8 cellular contexts compared by ENCODE assay signal in the genomic region with DNA sequence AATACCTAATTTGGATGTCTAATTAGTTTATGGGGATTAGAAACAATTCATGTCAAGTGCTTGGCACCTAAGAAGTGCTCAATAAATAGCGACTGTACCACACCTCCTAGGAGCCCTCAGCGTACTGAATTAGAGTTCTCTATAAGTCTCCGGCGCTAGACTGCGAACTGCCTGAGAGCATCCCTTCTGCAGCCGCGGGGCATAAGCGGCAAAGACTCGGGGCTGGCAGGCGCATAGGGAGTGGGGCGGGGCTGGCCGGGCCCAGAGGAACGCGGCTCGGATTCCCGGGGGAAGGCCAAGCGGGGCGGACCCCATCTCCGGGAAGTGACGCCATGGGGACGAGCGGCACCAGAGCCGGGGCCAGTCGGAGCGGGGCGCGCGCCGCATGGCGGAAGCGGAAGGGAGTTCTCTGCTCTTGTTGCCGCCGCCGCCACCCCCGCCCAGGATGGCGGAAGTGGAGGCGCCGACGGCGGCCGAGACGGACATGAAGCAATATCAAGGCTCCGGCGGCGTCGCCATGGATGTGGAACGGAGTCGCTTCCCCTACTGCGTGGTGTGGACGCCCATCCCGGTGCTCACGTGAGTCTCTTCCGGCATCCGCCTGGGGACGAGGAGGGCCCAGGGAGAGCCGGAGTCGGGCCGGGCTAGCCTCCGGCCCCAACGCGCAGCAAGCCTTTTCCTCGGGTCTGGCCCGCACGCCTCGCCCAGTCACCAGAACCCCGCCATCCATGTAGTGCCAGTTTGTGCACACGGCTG. TPM values are rescaled to one million over a fixed set of nuclear protein-coding genes. Genes with fewer than 3 reads are reported as not detected.
DNase-seq lines count a peak whose midpoint lies in the region; ATAC-seq lines count a peak whose summit lies in the region.

TSS of gene TMEM222 (plus strand) at position 351 of the 756 bp plus-strand sequence. CDS start at position 386, 35 bp downstream.

- DNase-seq in G401 (ENCODE audit: low spot score) (peak; percentile 96), HAP-1 (ENCODE audit: low spot score in 2 of 2) (peak; percentile 91 to 97), MG63 (peak; percentile 98), SHP77 (lab: John Stamatoyannopoulos, UW) (peak; percentile 92 to 97), fibroblast of peridontal ligament (ENCODE audit: extremely low read depth) (peak; percentile 93)
- DNase-seq in activated effector memory CD4-positive, alpha-beta T cell treated with Interleukin-2 at 50 U/mL for 16 hours = peak; percentile 96
- peak; percentile 99 for DNase-seq in natural killer cell treated with Interleukin-12 subunit alpha and Interleukin-12 subunit beta and Interleukin-15 and Interleukin-18, amount 100 ng/mL, for 72 hours (ENCODE audit: low spot score)
- DNase-seq in stimulated activated naive CD4-positive, alpha-beta T cell treated with Interleukin-2 at 50 U/mL for 16 hours (lab: John Stamatoyannopoulos, UW) = peak; percentile 94

- H3K27ac Mint-ChIP-seq in natural killer cell treated with Interleukin-12 subunit alpha and Interleukin-12 subunit beta and Interleukin-15 and Interleukin-18, amount 100 ng/mL, for 72 hours = peak within 1 kb of the TSS; percentile 88 to 93

- peak within 1 kb of the TSS; percentile 94 for H3K4me3 Mint-ChIP-seq in natural killer cell treated with Interleukin-12 subunit alpha and Interleukin-12 subunit beta and Interleukin-15 and Interleukin-18, amount 100 ng/mL, for 72 hours

- H3K27me3 Mint-ChIP-seq in natural killer cell treated with Interleukin-12 subunit alpha and Interleukin-12 subunit beta and Interleukin-15 and Interleukin-18, amount 100 ng/mL, for 72 hours = peaks cover 8% of the 10 kb centered on the region in 2 donors

- no peaks in the 10 kb centered on the region for H3K27me3 ChIP-seq in HAP-1 (ENCODE audit: low read depth)
- H3K27me3 ChIP-seq in MG63 = no peaks in the 10 kb centered on the region

- ATAC-seq in natural killer cell treated with Interleukin-12 subunit alpha and Interleukin-12 subunit beta and Interleukin-15 and Interleukin-18, amount 100 ng/mL, for 72 hours = peak; percentile 99

- H3K4me1 ChIP-seq in HAP-1 = peaks cover 6% of the 10 kb centered on the region; the same call in 1 of the 2 replicates

- no peaks in the 10 kb centered on the region for H3K9me3 Mint-ChIP-seq in natural killer cell treated with Interleukin-12 subunit alpha and Interleukin-12 subunit beta and Interleukin-15 and Interleukin-18, amount 100 ng/mL, for 72 hours

- H3K4me3 ChIP-seq in HAP-1 (peak within 1 kb of the TSS; percentile 94), MG63 (peak within 1 kb of the TSS; percentile 99)

- H3K9me3 ChIP-seq in HAP-1 (no peaks in the 10 kb centered on the region), MG63 (no peaks in the 10 kb centered on the region)

- in situ Hi-C loops in G401 (cut with HindIII; ENCODE audit: low sequenced_read_pairs) (no loop called here), HAP-1 (cut with MboI; ENCODE audit: low sequenced_read_pairs) (no loop called here)

- H3K4me1 Mint-ChIP-seq in natural killer cell treated with Interleukin-12 subunit alpha and Interleukin-12 subunit beta and Interleukin-15 and Interleukin-18, amount 100 ng/mL, for 72 hours (ENCODE audit: low read depth in 2 of 2) = peaks cover 19 to 29% of the 10 kb centered on the region in 2 donors

- H3K36me3 ChIP-seq in HAP-1 (replicated peaks) (peaks cover 24% of the 10 kb centered on the region), MG63 (peaks cover 35% of the 10 kb centered on the region)

- H3K36me3 Mint-ChIP-seq in natural killer cell treated with Interleukin-12 subunit alpha and Interleukin-12 subunit beta and Interleukin-15 and Interleukin-18, amount 100 ng/mL, for 72 hours = no peaks in the 10 kb centered on the region

RNA-seq across cellular contexts. Expression of gene TMEM222, which starts in this region (rescaled TPM):
- total RNA-seq in G401 (2014; rRNA removed; shearing (Covaris generic)) = 38.2 and 49.1 TPM in 2 replicates
- 31.8 and 54.2 TPM in 2 replicates for total RNA-seq in MG63 (2014; rRNA removed; shearing (Covaris generic); ENCODE audit: low replicate concordance)
- 10 to 100 TPM; 40.6 to 49.5 TPM for total RNA-seq in natural killer cell treated with Interleukin-12 subunit alpha and Interleukin-12 subunit beta and Interleukin-15 and Interleukin-18, amount 100 ng/mL, for 72 hours

Comparison
In these comparisons a context has a peak if more than half of its experiments do, and no peak if none do; other contexts are left out.
1. Peak in every context shown above with its lines: DNase-seq, ATAC-seq and H3K4me3 ChIP-seq.